Comparison of ENCODE assay signal across 9 cellular contexts in genomic region chr15:57216288-57216687, GRCh38.
DNase-seq lines count a peak whose midpoint lies in the region; ATAC-seq and TF ChIP-seq lines count a peak whose summit lies in the region.
"Had no signal": no experiment of that assay in that cellular context is flagged by ENCODE, and none has a peak within 500 bp of the region (broad histone marks: within the 10 kb centered on the region; RNA-seq: fewer than 3 reads in every experiment).

No MANE protein-coding gene starts in this region.

- H3K4me3 ChIP-seq in fibroblast of mammary gland (ENCODE audit: control insufficient read depth, low read depth, low read length) = peak overlapping the region; percentile 11
- H3K4me3 ChIP-seq in gastrocnemius medialis = no peak overlapping the region

- DNase-seq in NCI-H2171 treated with DMSO at 0.1 percent for 48 hours (lab: John Stamatoyannopoulos, UW) (peak; percentile 34), NCI-H2171 (lab: John Stamatoyannopoulos, UW) (no peak), fibroblast of mammary gland (ENCODE audit: low read depth) (peak; percentile 91), gastrocnemius medialis (no peak), mesenteric fat pad (ENCODE audit: low spot score) (no peak), cerebellar nuclear complex (lab: John Stamatoyannopoulos, UW) (no peak)
- DNase-seq: activated CD4-positive, alpha-beta T cell treated with anti-CD3 and anti-CD28 coated beads, Interleukin-2, amount 50 U/mL, for 48 hours had no signal

- H3K27me3 ChIP-seq in gastrocnemius medialis = no peaks in the 10 kb centered on the region

- in situ Hi-C loops in gastrocnemius medialis (cut with MboI; ENCODE audit: low sequenced_read_pairs in 4 of 4) = loop anchor here in 1 of 4 donors (10.0 kb wide), 1 partner anchor 291 kb away; no protein-coding TSS in a partner anchor

- no peaks in the 10 kb centered on the region for H3K36me3 ChIP-seq in gastrocnemius medialis

- intact Hi-C loops in gastrocnemius medialis (cut with DNase I; ENCODE audit: low total_unique reads) = loop anchor here (5.0 to 10.0 kb wide), 3 partner anchors 89 to 721 kb away; partner anchors contain the start of gene TCF12

- peak overlapping the region in 2 of 4 donors; percentile 42 to 44 for H3K27ac ChIP-seq in gastrocnemius medialis

- TF ChIP-seq CTCF in fibroblast of mammary gland (conservative IDR thresholded peaks at IDR 0.05; ENCODE audit: control insufficient read depth, insufficient read depth, low read depth, low read length) (no peak), gastrocnemius medialis (IDR thresholded peaks at IDR 0.05 in 4 of 5, conservative IDR thresholded peaks at IDR 0.05 in 1 of 5) (no peak)

- no peaks in the 10 kb centered on the region for H3K9me3 ChIP-seq in gastrocnemius medialis

- ATAC-seq in gastrocnemius medialis = peak; percentile 53 to 68
- no peak for ATAC-seq in GM19324 (IDR thresholded peaks at IDR 0.05; ENCODE audit: low FRiP score, unreplicated experiment)

- no peak for TF ChIP-seq POLR2A in gastrocnemius medialis (IDR thresholded peaks at IDR 0.05)

- peaks cover 61 to 73% of the 10 kb centered on the region in 2 donors for H3K4me1 ChIP-seq in gastrocnemius medialis

TF ChIP-seq in PFSK-1, 5 proteins besides CTCF, POLR2A, EP300 and RAD21:
- TF ChIP-seq SIN3A (IDR thresholded peaks at IDR 0.05; ENCODE audit: borderline replicate concordance, insufficient read depth, low read length) = peak; percentile 61; the same call in 1 of the 2 replicates
- TF ChIP-seq POLR2AphosphoS5 (IDR thresholded peaks at IDR 0.05; ENCODE audit: low read depth, low read length) = no peak
- TF ChIP-seq TAF1 (IDR thresholded peaks at IDR 0.05; ENCODE audit: borderline replicate concordance, insufficient read depth, low read length) = no peak
- TF ChIP-seq FOXP2 (optimal IDR thresholded peaks at IDR 0.05; ENCODE audit: borderline replicate concordance, extremely low read depth, extremely low read length, insufficient read depth) = no peak
- no peak for TF ChIP-seq REST (IDR thresholded peaks at IDR 0.05; ENCODE audit: insufficient read depth in 1 of 2, low read depth in 2 of 2, low read length in 2 of 2)

Comparison
In these comparisons a context has a peak if more than half of its experiments do, and no peak if none do; other contexts are left out.
1. DNase-seq: peak in NCI-H2171 treated with DMSO at 0.1 percent for 48 hours (single experiment) and fibroblast of mammary gland (single experiment); none in NCI-H2171 (single experiment), gastrocnemius medialis (0 of 2), mesenteric fat pad (single experiment) and cerebellar nuclear complex (0 of 2).